8 cellular contexts compared by ENCODE assay signal in genomic region chr18:62325806-62326645, GRCh38. TPM values are rescaled to one million over a fixed set of nuclear protein-coding genes. Genes with fewer than 3 reads are reported as not detected.
DNase-seq lines count a peak whose midpoint lies in the region; ATAC-seq and TF ChIP-seq lines count a peak whose summit lies in the region.

No MANE protein-coding gene starts in this region.

- WGBS in tibial nerve, 2 donors, result 5 to 6% methylated on average over 33 to 40 of the region's 45 CpGs

- TF ChIP-seq EP300 in tibial nerve (IDR thresholded peaks at IDR 0.05), result no peak

- peak overlapping the region; percentile 33 for H3K4me3 ChIP-seq in HFF-Myc (replicated peaks; ENCODE audit: low read depth, low read length)
- H3K4me3 ChIP-seq in SJCRH30, result peak overlapping the region; percentile 35
- peak overlapping the region; percentile 55 for H3K4me3 ChIP-seq in colonic mucosa
- peak overlapping the region; percentile 32 to 57 (median 47) for H3K4me3 ChIP-seq in tibial nerve

- H3K4me1 ChIP-seq in SJCRH30 (no peaks in the 10 kb centered on the region), colonic mucosa (peaks cover 11% of the 10 kb centered on the region), tibial nerve (peaks cover 0 to 30% (median 8%) of the 10 kb centered on the region in 4 donors)

- intact Hi-C loops in colonic mucosa (cut with DNase I), result loop anchor here (2.0 kb wide), 1 partner anchor 99 kb away; no protein-coding TSS in a partner anchor

- no peak for TF ChIP-seq POLR2A in tibial nerve (IDR thresholded peaks at IDR 0.05)

- H3K27ac ChIP-seq in SJCRH30 (no peak overlapping the region), colonic mucosa (peak overlapping the region; percentile 87), tibial nerve (no peak overlapping the region)

- H3K4me3 Mint-ChIP-seq in memory B cell, result peak overlapping the region; percentile 79

- no peak for TF ChIP-seq CTCF in HFF-Myc (IDR thresholded peaks at IDR 0.05; ENCODE audit: low read depth, low read length, missing control alignments)
- no peak for TF ChIP-seq CTCF in colonic mucosa (IDR thresholded peaks at IDR 0.05)
- no peak for TF ChIP-seq CTCF in tibial nerve (IDR thresholded peaks at IDR 0.05)

- ATAC-seq in memory B cell (ENCODE audit: low read depth) (peak; percentile 7), HG03159 (IDR thresholded peaks at IDR 0.05; ENCODE audit: unreplicated experiment) (no peak)

- H3K27ac Mint-ChIP-seq in memory B cell, result no peak overlapping the region

- 0 out of 2 replicates have a peak, but pooled peaks cover 3% of the 10 kb centered on the region for H3K27me3 ChIP-seq in SJCRH30
- peaks cover 8% of the 10 kb centered on the region for H3K27me3 ChIP-seq in colonic mucosa
- peaks cover 2 to 66% of the 10 kb centered on the region in 2 donors for H3K27me3 ChIP-seq in tibial nerve

- no peaks in the 10 kb centered on the region for H3K9me3 ChIP-seq in SJCRH30 (replicated peaks)
- no peaks in the 10 kb centered on the region for H3K9me3 ChIP-seq in colonic mucosa
- H3K9me3 ChIP-seq in tibial nerve, result no peaks in the 10 kb centered on the region

- H3K9me3 Mint-ChIP-seq in memory B cell, result no peaks in the 10 kb centered on the region

- peaks cover 42% of the 10 kb centered on the region for H3K27me3 Mint-ChIP-seq in memory B cell

- H3K36me3 Mint-ChIP-seq in memory B cell, result peaks cover 6% of the 10 kb centered on the region

- DNase-seq in ELF-1 (ENCODE audit: low read depth, low spot score) (peak; percentile 52), HFF-Myc (ENCODE audit: extremely low read depth, low read depth) (no peak), SJCRH30 (peak in 1 of 2 experiments; percentile 11), colonic mucosa (no peak), memory B cell (ENCODE audit: low spot score in 2 of 2) (peak in 1 of 2 donors; percentile 47), tibial nerve (ENCODE audit: low spot score in 2 of 2) (no peak), NCI-H2196 (lab: John Stamatoyannopoulos, UW; ENCODE audit: unreplicated experiment) (no peak)

- H3K36me3 ChIP-seq in SJCRH30 (no peaks in the 10 kb centered on the region), colonic mucosa (no peaks in the 10 kb centered on the region), tibial nerve (no peaks in the 10 kb centered on the region)

- peaks cover 19% of the 10 kb centered on the region for H3K4me1 Mint-ChIP-seq in memory B cell

- H3K9ac ChIP-seq in colonic mucosa (ENCODE audit: low read depth in 2 of 2, low read length in 2 of 2), result peak overlapping the region; percentile 72 to 97

RNA-seq across cellular contexts. Expression of gene TNFRSF11A, which starts 0.9 kb away (rescaled TPM):
- 0.08 TPM in 2 replicates for total RNA-seq in SJCRH30 (2014; rRNA removed; shearing (Covaris generic))
- 10 to 100 TPM; 80.6 to 86.6 TPM for total RNA-seq in colonic mucosa
- 10 to 100 TPM in 2 of 4 donors, 1 to 10 TPM in 2; 5.5 to 25.8 (median 8.6) TPM for total RNA-seq in tibial nerve
